In the genomic region with DNA sequence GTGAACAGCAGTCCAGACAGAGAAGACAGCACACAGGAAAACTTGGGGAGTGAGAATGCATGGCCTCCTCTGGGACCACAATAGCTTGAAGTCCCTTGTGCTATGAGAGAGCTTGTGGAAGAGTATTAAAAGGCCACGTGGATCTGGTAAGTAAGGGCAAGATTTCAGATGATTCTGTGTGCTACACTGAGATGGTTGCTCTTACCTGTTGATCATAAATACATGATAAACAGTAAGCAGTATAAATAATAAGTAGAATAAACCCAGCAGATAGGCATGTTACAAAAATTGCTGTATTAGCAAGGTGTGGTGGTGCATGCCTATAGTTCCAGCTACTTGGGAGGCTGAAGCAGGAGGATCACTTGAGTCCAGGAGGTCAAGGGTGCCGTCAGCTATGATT, we compare ENCODE assay signal across 24 cellular contexts.
"Had no signal": no experiment of that assay in that cellular context is flagged by ENCODE, and none has a peak within 500 bp of the region (broad histone marks: within the 10 kb centered on the region; RNA-seq: fewer than 3 reads in every experiment).

No MANE protein-coding gene starts in this region.

- H3K4me1 ChIP-seq: stomach, suprapubic skin, testis, thyroid gland, tibial artery, tibial nerve, transverse colon, upper lobe of right lung, uterus, vagina had no signal

- H3K4me3 ChIP-seq: stomach, suprapubic skin, testis, thoracic aorta, thyroid gland, tibial artery, tibial nerve, transverse colon, upper lobe of left lung, upper lobe of right lung, uterus, vagina had no signal

- DNase-seq: stimulated activated CD4-positive, alpha-beta T cell treated with anti-CD3 and anti-CD28 coated beads, Interleukin-2, amount 100 ng/mL, for 48 hours; stimulated activated CD4-positive, alpha-beta T cell treated with anti-CD3 and anti-CD28 coated beads, Interleukin-4, amount 100 ng/mL, for 1 hour; stimulated activated CD4-positive, alpha-beta T cell treated with anti-CD3 and anti-CD28 coated beads, Interleukin-4, amount 100 ng/mL, for 24 hours; stimulated activated CD4-positive, alpha-beta T cell treated with anti-CD3 and anti-CD28 coated beads, Interleukin-4, amount 100 ng/mL, for 4 hours; stimulated activated CD8-positive, alpha-beta memory T cell treated with anti-CD3 and anti-CD28 coated beads, Interleukin-4, amount 100 ng/mL, for 48 hours; stimulated activated naive B cell treated with anti-CD40 and anti-IgM and Interleukin-4, amounts not matched to agents 10 μg/mL and 1 μg/mL and 100 μg/mL, for 72 hours; stimulated activated naive CD4-positive, alpha-beta T cell; stimulated activated naive CD4-positive, alpha-beta T cell treated with Interleukin-2 at 50 U/mL for 16 hours; stimulated activated naive CD8-positive, alpha-beta T cell treated with anti-CD3 and anti-CD28 coated beads, Interleukin-15, amount 100 ng/mL, for 72 hours; stimulated activated naive CD8-positive, alpha-beta T cell treated with anti-CD3 and anti-CD28 coated beads, Interleukin-15, Interleukin-2, amounts not matched to agents 100 U/mL and 50 U/mL, for 24 hours; stomach; substantia nigra; testis; thyroid gland; tibial artery; transverse colon; trophoblast cell; upper lobe of left lung; upper lobe of right lung; uterus had no signal

- H3K27ac ChIP-seq: stomach, suprapubic skin, testis, thoracic aorta, thyroid gland, tibial artery, tibial nerve, transverse colon, upper lobe of left lung, upper lobe of right lung, uterus, vagina had no signal

- H3K9me3 ChIP-seq: suprapubic skin, testis, thoracic aorta, thyroid gland, tibial artery, tibial nerve, transverse colon, upper lobe of left lung, upper lobe of right lung, uterus, vagina had no signal

- H3K36me3 ChIP-seq: stomach, suprapubic skin, thoracic aorta, thyroid gland, tibial artery, tibial nerve, transverse colon, upper lobe of left lung, upper lobe of right lung, uterus, vagina had no signal
